ENCODE assay signal across 8 cellular contexts in genomic region chr20:13400453-13400852, GRCh38.
"Had no signal": no experiment of that assay in that cellular context is flagged by ENCODE, and none has a peak within 500 bp of the region (broad histone marks: within the 10 kb centered on the region; RNA-seq: fewer than 3 reads in every experiment).

No MANE protein-coding gene starts in this region.

- H3K9me3 Mint-ChIP-seq: GM23338, H9 had no signal

- H3K27me3 Mint-ChIP-seq: IgD-negative memory B cell had no signal

- FAIRE-seq: H1, H54 had no signal

- H3K9ac ChIP-seq: KMS-11 had no signal

- DNase-seq: H9, HCEC 1CT, KBM-7 had no signal

- H3K4me3 Mint-ChIP-seq: GM23338, H9, IgD-negative memory B cell had no signal

- H3K27ac ChIP-seq: KMS-11 had no signal

- H3K4me2 ChIP-seq: GM23338, KMS-11 had no signal

- ATAC-seq: GM23338 had no signal

- H3K27ac Mint-ChIP-seq: GM23338, H9, IgD-negative memory B cell had no signal

- H3K4me3 ChIP-seq: GM23338 had no signal

- H2AFZ ChIP-seq: GM23338 had no signal
